8 cellular contexts compared by ENCODE assay signal in genomic region chr1:228141871-228142615, GRCh38. TPM values are rescaled to one million over a fixed set of nuclear protein-coding genes. Genes with fewer than 3 reads are reported as not detected.
DNase-seq lines count a peak whose midpoint lies in the region; ATAC-seq and TF ChIP-seq lines count a peak whose summit lies in the region.

No MANE protein-coding gene starts in this region.

- peak overlapping the region; percentile 61 for H3K4me3 ChIP-seq in GM12865 (ENCODE audit: low read depth, low read length)
- H3K4me3 ChIP-seq in epithelial cell of esophagus (ENCODE audit: low read length): peak overlapping the region; percentile 95

- ATAC-seq in HG03139 (IDR thresholded peaks at IDR 0.05; ENCODE audit: unreplicated experiment): no peak

- DNase-seq in GM12865 (ENCODE audit: low read depth) (no peak), RPMI7951 (ENCODE audit: low read depth) (peak; percentile 82), epithelial cell of esophagus (ENCODE audit: low read depth) (no peak), renal cortical epithelial cell (ENCODE audit: low read depth) (peak; percentile 47), amniotic stem cell (lab: John Stamatoyannopoulos, UW) (no peak), NCI-H2081 (lab: John Stamatoyannopoulos, UW) (no peak), C1 segment of cervical spinal cord (lab: John Stamatoyannopoulos, UW) (no peak)

- TF ChIP-seq CTCF in GM12865 (IDR thresholded peaks at IDR 0.05; ENCODE audit: insufficient read depth, low read depth, low read length, missing control alignments) (no peak), epithelial cell of esophagus (IDR thresholded peaks at IDR 0.05; ENCODE audit: insufficient read depth, low read depth, low read length, missing control alignments) (no peak)

RNA-seq across cellular contexts. Expression of gene GUK1, which starts 2.0 kb away (rescaled TPM):
- 294 and 365 TPM in 2 replicates for total RNA-seq in RPMI7951 (2014; rRNA removed; shearing (Covaris generic))
- total RNA-seq in renal cortical epithelial cell: 127 and 438 TPM in 2 replicates

RNA-seq across cellular contexts. Expression of gene GJC2, which starts 7.7 kb away (rescaled TPM):
- total RNA-seq in RPMI7951 (2014; rRNA removed; shearing (Covaris generic)): 0.39 and 0.48 TPM in 2 replicates
- total RNA-seq in renal cortical epithelial cell: 0.50 and 0.69 TPM in 2 replicates

RNA-seq across cellular contexts. Expression of gene IBA57, which starts 23.6 kb away (rescaled TPM):
- 0.60 and 1.1 TPM in 2 replicates for total RNA-seq in RPMI7951 (2014; rRNA removed; shearing (Covaris generic))
- 2.6 and 10.4 TPM in 2 replicates for total RNA-seq in renal cortical epithelial cell

RNA-seq across cellular contexts. Expression of gene MRPL55, which starts 32.9 kb away (rescaled TPM):
- total RNA-seq in RPMI7951 (2014; rRNA removed; shearing (Covaris generic)): 63.2 and 83.0 TPM in 2 replicates
- total RNA-seq in renal cortical epithelial cell: 36.3 and 62.9 TPM in 2 replicates

RNA-seq across cellular contexts. Expression of gene C1orf35, which starts 38.9 kb away (rescaled TPM):
- 7.8 and 8.6 TPM in 2 replicates for total RNA-seq in RPMI7951 (2014; rRNA removed; shearing (Covaris generic))
- total RNA-seq in renal cortical epithelial cell: 7.1 and 13.0 TPM in 2 replicates

Comparison
In these comparisons a context has a peak if more than half of its experiments do, and no peak if none do; other contexts are left out.
1. DNase-seq: peak in RPMI7951 (single experiment) and renal cortical epithelial cell (single experiment); none in GM12865 (single experiment), epithelial cell of esophagus (single experiment), amniotic stem cell (single experiment), NCI-H2081 (0 of 2) and C1 segment of cervical spinal cord (0 of 14).